1 cellular context compared by ENCODE assay signal in genomic region chr4:78057135-78057599, GRCh38.
TF ChIP-seq lines count a peak whose summit lies in the region.

Gene FRAS1 (plus strand): TSS chr4:78057323. CDS start chr4:78058010, 687 bp downstream.

TF ChIP-seq in HepG2, 621 proteins besides CTCF, POLR2A, EP300 and RAD21 (continued from another document and continues in another):
- TF ChIP-seq ZNF280D (CRISPR knock-in tag; IDR thresholded peaks at IDR 0.05) (no peak), FOXM1 (CRISPR knock-in tag; IDR thresholded peaks at IDR 0.05) (no peak), FOXK1 (CRISPR knock-in tag; IDR thresholded peaks at IDR 0.05; ENCODE audit: borderline replicate concordance, low read depth) (no peak), ZNF512B (CRISPR knock-in tag; IDR thresholded peaks at IDR 0.05; ENCODE audit: borderline replicate concordance) (no peak), ZNF256 (CRISPR knock-in tag; conservative IDR thresholded peaks at IDR 0.05) (no peak), HMGXB3 (CRISPR knock-in tag; IDR thresholded peaks at IDR 0.05; ENCODE audit: borderline replicate concordance) (no peak), ZNF574 (CRISPR knock-in tag; IDR thresholded peaks at IDR 0.05) (peak; percentile 35; the same call in 1 of the 2 replicates), PHF21A (CRISPR knock-in tag; IDR thresholded peaks at IDR 0.05) (0 out of 2 replicates have a peak, but pooled peaks have one; percentile 18), SMARCC2 (IDR thresholded peaks at IDR 0.05) (no peak), ZNF576 (CRISPR knock-in tag; IDR thresholded peaks at IDR 0.05) (no peak), ATF3 (CRISPR knock-in tag; IDR thresholded peaks at IDR 0.05) (no peak), ZNF543 (CRISPR knock-in tag; IDR thresholded peaks at IDR 0.05) (peak; percentile 8; the same call in 1 of the 2 replicates), SP140L (CRISPR knock-in tag; IDR thresholded peaks at IDR 0.05; ENCODE audit: borderline replicate concordance) (no peak), ZNF879 (CRISPR knock-in tag; IDR thresholded peaks at IDR 0.05) (no peak), ZNF704 (CRISPR knock-in tag; IDR thresholded peaks at IDR 0.05; ENCODE audit: borderline replicate concordance) (no peak), ZNF570 (CRISPR knock-in tag; IDR thresholded peaks at IDR 0.05; ENCODE audit: borderline replicate concordance) (no peak), PAXIP1 (CRISPR knock-in tag; conservative IDR thresholded peaks at IDR 0.05) (peak; percentile 14; the same call in 1 of the 2 replicates), POGK (CRISPR knock-in tag; conservative IDR thresholded peaks at IDR 0.05) (peak; percentile 51; the same call in 1 of the 2 replicates), TFDP1 (CRISPR knock-in tag; IDR thresholded peaks at IDR 0.05; ENCODE audit: borderline replicate concordance) (0 out of 2 replicates have a peak, but pooled peaks have one; percentile 16), GLI4 (CRISPR knock-in tag; IDR thresholded peaks at IDR 0.05; ENCODE audit: borderline replicate concordance) (no peak), REST (IDR thresholded peaks at IDR 0.05; ENCODE audit: borderline replicate concordance in 1 of 2, low read depth in 1 of 2, low read length in 2 of 2) (peak in 1 of 2 experiments; percentile 15; a peak in 1 of 4 replicates), SSRP1 (CRISPR knock-in tag; IDR thresholded peaks at IDR 0.05) (no peak)
